In the genomic region with DNA sequence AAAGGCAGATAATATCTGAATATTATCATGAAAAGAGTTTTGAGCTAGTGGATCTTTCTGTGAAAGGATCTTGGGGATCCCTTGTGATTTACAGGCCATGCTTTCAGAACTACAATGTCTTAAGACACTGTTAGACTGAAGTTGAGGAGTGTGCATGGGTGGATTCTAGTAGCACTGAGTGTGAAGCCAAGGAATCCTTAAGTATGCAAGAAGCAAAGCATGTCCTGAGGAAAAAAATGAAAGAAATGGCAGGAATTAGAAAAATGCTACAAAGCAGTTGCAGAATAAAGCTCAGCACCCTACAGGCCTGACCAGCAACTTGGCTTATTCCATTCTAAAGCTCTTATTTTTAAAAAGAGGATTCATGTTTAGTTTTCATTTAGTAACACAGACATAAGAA, we compare ENCODE assay signal across 19 cellular contexts. TPM values are rescaled to one million over a fixed set of nuclear protein-coding genes. Genes with fewer than 3 reads are reported as not detected.
DNase-seq lines count a peak whose midpoint lies in the region; ATAC-seq and TF ChIP-seq lines count a peak whose summit lies in the region.
"Had no signal": no experiment of that assay in that cellular context is flagged by ENCODE, and none has a peak within 500 bp of the region (broad histone marks: within the 10 kb centered on the region; RNA-seq: fewer than 3 reads in every experiment).

No MANE protein-coding gene starts in this region.

- no peak for ATAC-seq in activated CD8-positive, alpha-beta T cell treated with anti-CD3 and anti-CD28 coated beads for 36 hours
- ATAC-seq: activated CD8-positive, alpha-beta memory T cell treated with anti-CD3 and anti-CD28 coated beads, Interleukin-2, amount 10 ng/mL, durations not matched to agents 7 days and 5 days had no signal

- TF ChIP-seq CTCF in esophagus muscularis mucosa (IDR thresholded peaks at IDR 0.05), result no peak
- TF ChIP-seq CTCF in activated CD8-positive, alpha-beta T cell treated with anti-CD3 and anti-CD28 coated beads for 36 hours (IDR thresholded peaks at IDR 0.05), result no peak

- DNase-seq in ACHN (peak; percentile 11), esophagus muscularis mucosa (ENCODE audit: extremely low spot score) (no peak), non-pigmented ciliary epithelial cell (ENCODE audit: low read depth) (peak; percentile 47), NCI-H510A treated with DMSO at 0.1 percent for 48 hours (lab: John Stamatoyannopoulos, UW) (no peak), OCI-M2 (lab: John Stamatoyannopoulos, UW; ENCODE audit: unreplicated experiment) (no peak), iPS-NIHi7 (ENCODE audit: extremely low spot score) (no peak)
- DNase-seq in activated CD8-positive, alpha-beta T cell treated with anti-CD3 and anti-CD28 coated beads for 36 hours, result no peak
- DNase-seq: 8988T; activated B cell treated with CpG ODN at 0.5 μM for 24 hours; activated CD8-positive, alpha-beta memory T cell treated with anti-CD3 and anti-CD28 coated beads, Interleukin-2, amount 10 ng/mL, durations not matched to agents 7 days and 5 days; activated gamma-delta T cell treated with Interleukin-2 at 50 U/mL for 16 hours; caudate nucleus; COR-L47; endodermal cell; KBM-7; kidney; stimulated activated CD4-positive, alpha-beta T cell treated with anti-CD3 and anti-CD28 coated beads, Interleukin-2, amount 100 ng/mL, for 48 hours; uterus had no signal

- no peaks in the 10 kb centered on the region for H3K36me3 ChIP-seq in esophagus muscularis mucosa
- H3K36me3 ChIP-seq: uterus had no signal

- no peak overlapping the region for H3K4me3 Mint-ChIP-seq in activated CD8-positive, alpha-beta T cell treated with anti-CD3 and anti-CD28 coated beads for 36 hours
- H3K4me3 Mint-ChIP-seq: activated B cell treated with CpG ODN at 0.5 μM for 24 hours; activated CD8-positive, alpha-beta memory T cell treated with anti-CD3 and anti-CD28 coated beads, Interleukin-2, amount 10 ng/mL, durations not matched to agents 7 days and 5 days; endodermal cell had no signal

- peaks cover 27% of the 10 kb centered on the region for H3K36me3 Mint-ChIP-seq in activated CD8-positive, alpha-beta T cell treated with anti-CD3 and anti-CD28 coated beads for 36 hours (ENCODE audit: low read depth)

- peaks cover 47% of the 10 kb centered on the region for H3K4me1 Mint-ChIP-seq in activated CD8-positive, alpha-beta T cell treated with anti-CD3 and anti-CD28 coated beads for 36 hours (ENCODE audit: low read depth)

- H3K27ac Mint-ChIP-seq in activated CD8-positive, alpha-beta T cell treated with anti-CD3 and anti-CD28 coated beads for 36 hours, result no peak overlapping the region
- H3K27ac Mint-ChIP-seq: activated B cell treated with CpG ODN at 0.5 μM for 24 hours; activated CD8-positive, alpha-beta memory T cell treated with anti-CD3 and anti-CD28 coated beads, Interleukin-2, amount 10 ng/mL, durations not matched to agents 7 days and 5 days; endodermal cell had no signal

- no peak for TF ChIP-seq POLR2A in esophagus muscularis mucosa (IDR thresholded peaks at IDR 0.05; ENCODE audit: low read depth)

- no peaks in the 10 kb centered on the region for H3K9me3 Mint-ChIP-seq in activated CD8-positive, alpha-beta T cell treated with anti-CD3 and anti-CD28 coated beads for 36 hours
- H3K9me3 Mint-ChIP-seq: activated B cell treated with CpG ODN at 0.5 μM for 24 hours, endodermal cell had no signal

- TF ChIP-seq EP300 in Ishikawa (IDR thresholded peaks at IDR 0.05; ENCODE audit: borderline replicate concordance) (no peak), esophagus muscularis mucosa (IDR thresholded peaks at IDR 0.05) (no peak)

- CTCF ChIA-PET in activated CD8-positive, alpha-beta T cell treated with anti-CD3 and anti-CD28 coated beads for 36 hours (lab: Charles Lee), result interaction anchor here (0.9 to 1.6 kb wide), 3 partner anchors 23 to 44 kb away, joined by 3 to 5 read pairs (median 4); no protein-coding TSS in a partner anchor

- H3K4me3 ChIP-seq in esophagus muscularis mucosa, result no peak overlapping the region
- H3K4me3 ChIP-seq: uterus had no signal

- intact Hi-C loops in esophagus muscularis mucosa (cut with DNase I), result loop anchor here (10.0 kb wide), 1 partner anchor 56 kb away; no protein-coding TSS in a partner anchor
- intact Hi-C loops in activated CD8-positive, alpha-beta T cell treated with anti-CD3 and anti-CD28 coated beads for 36 hours (cut with micrococcal nuclease), result no loop called here

- in situ Hi-C loops in ACHN (cut with HindIII; ENCODE audit: low pct_ligation_motif_present, low pct_unique_long_range_greater_than_20kb, low sequenced_read_pairs), result no loop called here

- H3K9me3 ChIP-seq in esophagus muscularis mucosa, result no peaks in the 10 kb centered on the region
- H3K9me3 ChIP-seq: uterus had no signal

- H3K27me3 ChIP-seq in esophagus muscularis mucosa, result no peaks in the 10 kb centered on the region
- H3K27me3 ChIP-seq: uterus had no signal

- TF ChIP-seq RAD21 in Ishikawa (IDR thresholded peaks at IDR 0.05; ENCODE audit: low read depth), result no peak

- peak overlapping the region; percentile 48 to 75 (median 60) for H3K27ac ChIP-seq in esophagus muscularis mucosa (replicated peaks in 1 of 4)

- POLR2A ChIA-PET in activated CD8-positive, alpha-beta T cell treated with anti-CD3 and anti-CD28 coated beads for 36 hours (lab: Charles Lee), result interaction anchor here (1.0 to 3.4 kb wide), 2 partner anchors 8 to 11 kb away, joined by 3 to 22 read pairs; partner anchors contain the start of gene STX6

- no peaks in the 10 kb centered on the region for H3K27me3 Mint-ChIP-seq in activated CD8-positive, alpha-beta T cell treated with anti-CD3 and anti-CD28 coated beads for 36 hours
- H3K27me3 Mint-ChIP-seq: activated B cell treated with CpG ODN at 0.5 μM for 24 hours; activated CD8-positive, alpha-beta memory T cell treated with anti-CD3 and anti-CD28 coated beads, Interleukin-2, amount 10 ng/mL, durations not matched to agents 7 days and 5 days had no signal

- H3K4me1 ChIP-seq in esophagus muscularis mucosa, result peaks cover 16 to 63% (median 48%) of the 10 kb centered on the region in 4 donors

TF ChIP-seq in Ishikawa, 13 proteins besides CTCF, POLR2A, EP300 and RAD21:
- TF ChIP-seq TAF1 (IDR thresholded peaks at IDR 0.05; ENCODE audit: low read depth) (no peak), TEAD4 (IDR thresholded peaks at IDR 0.05) (peak; percentile 72)
- TF ChIP-seq, protein P1, sequence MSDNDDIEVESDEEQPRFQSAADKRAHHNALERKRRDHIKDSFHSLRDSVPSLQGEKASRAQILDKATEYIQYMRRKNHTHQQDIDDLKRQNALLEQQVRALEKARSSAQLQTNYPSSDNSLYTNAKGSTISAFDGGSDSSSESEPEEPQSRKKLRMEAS (IDR thresholded peaks at IDR 0.05), result 0 out of 2 replicates have a peak, but pooled peaks have one; percentile 21

RNA-seq across cellular contexts. Expression of gene STX6, which starts 11.9 kb away (rescaled TPM):
- total RNA-seq in esophagus muscularis mucosa, result 10 to 100 TPM; 19.4 to 38.0 (median 23.2) TPM
- 10 to 100 TPM; 23.1 to 24.7 TPM for total RNA-seq in activated CD8-positive, alpha-beta T cell treated with anti-CD3 and anti-CD28 coated beads for 36 hours

RNA-seq across cellular contexts. Expression of gene MR1, which starts 23.0 kb away (rescaled TPM):
- 10 to 100 TPM; 10.8 to 23.5 (median 15.4) TPM for total RNA-seq in esophagus muscularis mucosa
- 10 to 100 TPM; 15.7 to 16.7 TPM for total RNA-seq in activated CD8-positive, alpha-beta T cell treated with anti-CD3 and anti-CD28 coated beads for 36 hours

Comparison
In these comparisons a context has a peak if more than half of its experiments do, and no peak if none do; other contexts are left out.
1. DNase-seq: peak in ACHN (single experiment) and non-pigmented ciliary epithelial cell (single experiment); none in esophagus muscularis mucosa (single experiment), NCI-H510A treated with DMSO at 0.1 percent for 48 hours (single experiment), OCI-M2 (single experiment), activated CD8-positive, alpha-beta T cell treated with anti-CD3 and anti-CD28 coated beads for 36 hours (single experiment) and iPS-NIHi7 (single experiment).